In genomic region chr17:79425686-79426085, GRCh38 we compare ENCODE assay signal across 27 cellular contexts.
"Had no signal": no experiment of that assay in that cellular context is flagged by ENCODE, and none has a peak within 500 bp of the region (broad histone marks: within the 10 kb centered on the region; RNA-seq: fewer than 3 reads in every experiment).

No MANE protein-coding gene starts in this region.

- H3K4me1 Mint-ChIP-seq: naive thymus-derived CD8-positive, alpha-beta T cell; nephron had no signal

- H3K27me3 ChIP-seq: hepatocyte, neural progenitor cell, ovary, tibial nerve, uterus had no signal

- H3K27ac Mint-ChIP-seq: nephron, type B pancreatic cell had no signal

- DNase-seq: islet precursor cell; kidney glomerular epithelial cell; left colon; lower lobe of right lung; mammary epithelial cell; mesenchymal stem cell; naive thymus-derived CD8-positive, alpha-beta T cell; ovary; retina; right cardiac atrium; stimulated activated CD4-positive, alpha-beta T cell treated with anti-CD3 and anti-CD28 coated beads, Interleukin-12 subunit alpha, Interleukin-12 subunit beta, amount 100 ng/mL, for 4 hours; stimulated activated CD4-positive, alpha-beta T cell treated with anti-CD3 and anti-CD28 coated beads, Interleukin-15, amount 100 ng/mL, for 24 hours; stimulated activated CD4-positive, alpha-beta T cell treated with anti-CD3 and anti-CD28 coated beads, Interleukin-2, amount 100 ng/mL, for 24 hours; stimulated activated CD4-positive, alpha-beta T cell treated with anti-CD3 and anti-CD28 coated beads, Interleukin-4, amount 100 ng/mL, for 1 hour; stimulated activated naive CD4-positive, alpha-beta T cell treated with Interleukin-2 at 50 U/mL for 16 hours; stimulated activated naive CD8-positive, alpha-beta T cell treated with anti-CD3 and anti-CD28 coated beads, Interleukin-15, amount 100 ng/mL, for 72 hours; substantia nigra; uterus had no signal

- H3K36me3 ChIP-seq: left lung, lower lobe of right lung, neural progenitor cell, ovary, prostate gland, tibial nerve, uterus had no signal

- H3K79me2 ChIP-seq: hepatocyte had no signal

- ATAC-seq: left colon; left lung; lower lobe of right lung; naive thymus-derived CD8-positive, alpha-beta T cell; right cardiac atrium; sciatic nerve; stimulated activated naive CD8-positive, alpha-beta T cell treated with anti-CD3 and anti-CD28 coated beads, Interleukin-15, amount 100 ng/mL, for 72 hours had no signal

- H3K4me2 ChIP-seq: hepatocyte, neural progenitor cell had no signal

- H3K4me1 ChIP-seq: left lung, lower lobe of right lung, prostate gland, tibial nerve, uterus had no signal

- H3K9ac ChIP-seq: neural progenitor cell had no signal

- H3K9me3 ChIP-seq: left lung, lower lobe of right lung, ovary, prostate gland, tibial nerve, uterus had no signal

- H3K36me3 Mint-ChIP-seq: naive thymus-derived CD8-positive, alpha-beta T cell; neural progenitor cell; type B pancreatic cell had no signal

- H2AFZ ChIP-seq: hepatocyte, neural progenitor cell had no signal

- H3K4me3 ChIP-seq: hepatocyte, left lung, lower lobe of right lung, neural progenitor cell, ovary, prostate gland, skin epidermis, tibial nerve, uterus had no signal

- H3K27ac ChIP-seq: hepatocyte, left lung, lower lobe of right lung, neural progenitor cell, ovary, prostate gland, skin epidermis, tibial nerve, uterus had no signal

- H3K9me3 Mint-ChIP-seq: nephron; neural progenitor cell; stimulated activated naive CD8-positive, alpha-beta T cell treated with anti-CD3 and anti-CD28 coated beads, Interleukin-15, amount 100 ng/mL, for 72 hours; type B pancreatic cell had no signal

- H3K4me3 Mint-ChIP-seq: naive thymus-derived CD8-positive, alpha-beta T cell; nephron; neural progenitor cell; stimulated activated naive CD8-positive, alpha-beta T cell treated with anti-CD3 and anti-CD28 coated beads, Interleukin-15, amount 100 ng/mL, for 72 hours; type B pancreatic cell had no signal
